In the genomic region with DNA sequence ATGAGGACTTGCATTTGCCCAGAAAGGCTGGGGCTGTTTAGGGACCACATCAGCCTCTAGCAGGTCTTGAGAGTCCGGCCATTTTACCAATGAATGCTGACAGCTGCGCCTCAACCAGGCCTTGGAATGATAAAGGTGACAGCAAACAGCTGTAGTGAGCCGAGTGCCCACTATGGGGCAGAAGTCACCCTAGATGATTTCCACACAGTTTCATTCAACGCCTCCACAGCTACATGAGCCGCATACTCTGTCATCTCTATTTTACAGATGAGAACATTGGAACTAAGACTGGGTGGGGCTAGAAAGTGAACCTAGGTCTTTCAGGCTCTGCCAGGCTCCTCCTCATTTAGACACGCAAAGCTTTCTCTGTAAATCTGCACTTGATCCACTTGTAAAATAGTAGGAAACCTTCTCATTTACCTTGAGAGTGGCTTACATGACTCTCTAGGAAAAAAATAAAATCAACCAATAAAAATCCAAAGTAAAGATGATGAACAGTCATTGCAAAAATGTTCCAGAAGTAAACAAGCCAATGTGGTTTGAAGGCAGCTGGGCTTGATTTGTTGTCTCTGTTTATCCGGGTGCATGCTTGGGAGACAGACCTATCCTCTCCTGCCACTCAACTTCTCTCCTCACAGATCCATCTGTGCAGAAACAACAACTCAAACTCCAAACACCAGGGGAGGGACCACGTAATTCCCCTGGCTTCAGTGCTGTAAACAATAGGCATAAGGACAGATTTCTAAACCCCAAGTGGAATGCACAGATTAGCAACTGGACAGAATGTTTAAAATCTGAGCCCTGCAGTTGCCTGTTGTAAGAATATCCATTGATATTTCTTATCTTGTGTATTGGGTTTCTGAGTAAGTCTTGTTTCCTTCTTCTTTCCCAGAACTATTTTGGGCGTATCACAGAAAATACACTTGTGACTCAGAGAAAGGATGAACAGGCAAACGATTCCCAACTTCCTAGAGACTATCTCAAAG, we compare ENCODE assay signal across 9 cellular contexts. TPM values are rescaled to one million over a fixed set of nuclear protein-coding genes. Genes with fewer than 3 reads are reported as not detected.
A peak's percentile ranks its signal among the peaks of the same experiment; 100 is the strongest.
DNase-seq lines count a peak whose midpoint lies in the region; ATAC-seq and TF ChIP-seq lines count a peak whose summit lies in the region.
"Had no signal": no experiment of that assay in that cellular context is flagged by ENCODE, and none has a peak within 500 bp of the region (broad histone marks: within the 10 kb centered on the region; RNA-seq: fewer than 3 reads in every experiment).

No MANE protein-coding gene starts in this region.

- DNase-seq in BJ (ENCODE audit: low read depth) (no peak), NCI-H1436 (lab: John Stamatoyannopoulos, UW) (peak; percentile 51), lung (ENCODE audit: low spot score) (peak; percentile 37)
- peak; percentile 63 for DNase-seq in stimulated activated CD8-positive, alpha-beta memory T cell treated with anti-CD3 and anti-CD28 coated beads, Interleukin-4, amount 100 ng/mL, for 48 hours

- CTCF ChIA-PET in BJ (lab: Yijun Ruan, JAX): interaction anchor here (0.6 to 1.6 kb wide), 5 partner anchors 10 to 317 kb away, joined by 3 read pairs; no protein-coding TSS in a partner anchor

- WGBS in lung, 2 donors: 46 to 69% methylated on average over 10 of the region's 10 CpGs

- H3K27me3 ChIP-seq in BJ (ENCODE audit: control insufficient read depth, insufficient read depth, low read length) (no peaks in the 10 kb centered on the region), lung (ENCODE audit: control insufficient read depth, insufficient read depth) (no peaks in the 10 kb centered on the region)

- ATAC-seq in GM19025 (IDR thresholded peaks at IDR 0.05; ENCODE audit: low read depth, unreplicated experiment): peak; percentile 74
- peak; percentile 79 for ATAC-seq in lung (ENCODE audit: insufficient read depth, low FRiP score)
- no peak for ATAC-seq in HG02623 (IDR thresholded peaks at IDR 0.05; ENCODE audit: unreplicated experiment)

- peaks cover 87% of the 10 kb centered on the region for H3K36me3 Mint-ChIP-seq in dendritic cell treated with granulocyte-macrophage colony-stimulating factor and Interleukin-4, amounts not matched to agents 40 ng/mL and 50 ng/mL, for 4 days (ENCODE audit: low read depth)

- H3K4me3 Mint-ChIP-seq in dendritic cell treated with granulocyte-macrophage colony-stimulating factor and Interleukin-4, amounts not matched to agents 40 ng/mL and 50 ng/mL, for 4 days: peak overlapping the region; percentile 57
- H3K4me3 Mint-ChIP-seq: IgD-negative memory B cell had no signal

- no peaks in the 10 kb centered on the region for H3K27me3 Mint-ChIP-seq in dendritic cell treated with granulocyte-macrophage colony-stimulating factor and Interleukin-4, amounts not matched to agents 40 ng/mL and 50 ng/mL, for 4 days
- H3K27me3 Mint-ChIP-seq: IgD-negative memory B cell had no signal

- H3K4me1 ChIP-seq in lung (ENCODE audit: control insufficient read depth in 2 of 2, insufficient read depth in 2 of 2, low read length in 2 of 2): peaks cover 0 to 6% of the 10 kb centered on the region in 2 donors

- no peak overlapping the region for H3K4me3 ChIP-seq in BJ (ENCODE audit: low read depth, low read length)
- H3K4me3 ChIP-seq in lung: no peak overlapping the region

- peaks cover 2% of the 10 kb centered on the region for H3K36me3 ChIP-seq in BJ (ENCODE audit: control insufficient read depth, insufficient read depth, low read length)
- peaks cover 3 to 14% of the 10 kb centered on the region in 2 donors for H3K36me3 ChIP-seq in lung (ENCODE audit: control insufficient read depth in 2 of 2, insufficient read depth in 2 of 2, low read length in 2 of 2)

- H3K4me1 Mint-ChIP-seq in dendritic cell treated with granulocyte-macrophage colony-stimulating factor and Interleukin-4, amounts not matched to agents 40 ng/mL and 50 ng/mL, for 4 days (ENCODE audit: low read depth): peaks cover 84% of the 10 kb centered on the region

- peak; percentile 53 for TF ChIP-seq CTCF in BJ (IDR thresholded peaks at IDR 0.05; ENCODE audit: insufficient read depth, low read depth, low read length)
- TF ChIP-seq CTCF in VCaP (conservative IDR thresholded peaks at IDR 0.05): peak; percentile 69
- TF ChIP-seq CTCF in lung (IDR thresholded peaks at IDR 0.05; ENCODE audit: control extremely low read depth, extremely low read depth): no peak

- no peaks in the 10 kb centered on the region for H3K9me3 ChIP-seq in lung (ENCODE audit: control insufficient read depth in 2 of 2, insufficient read depth in 1 of 2, low read length in 1 of 2)

- intact Hi-C loops in dendritic cell treated with granulocyte-macrophage colony-stimulating factor and Interleukin-4, amounts not matched to agents 40 ng/mL and 50 ng/mL, for 4 days (cut with micrococcal nuclease): loop anchor here (1.0 to 10.0 kb wide), 3 partner anchors 11 to 200 kb away; partner anchors contain the start of gene MYO1E

- peak overlapping the region; percentile 99 for H3K27ac Mint-ChIP-seq in dendritic cell treated with granulocyte-macrophage colony-stimulating factor and Interleukin-4, amounts not matched to agents 40 ng/mL and 50 ng/mL, for 4 days

- no peak overlapping the region; the same call in 1 of the 2 replicates for H3K27ac ChIP-seq in VCaP
- H3K27ac ChIP-seq in lung (ENCODE audit: low read depth in 1 of 2, low read length in 1 of 2): peak overlapping the region in 1 of 2 donors; percentile 60

- H3K9me3 Mint-ChIP-seq in dendritic cell treated with granulocyte-macrophage colony-stimulating factor and Interleukin-4, amounts not matched to agents 40 ng/mL and 50 ng/mL, for 4 days: no peaks in the 10 kb centered on the region
- H3K9me3 Mint-ChIP-seq: IgD-negative memory B cell had no signal

- POLR2A ChIA-PET in BJ (lab: Charles Lee): no interaction called here

RNA-seq across cellular contexts. Expression of gene LDHAL6B, which starts 31.5 kb away (rescaled TPM):
- polyA plus RNA-seq in BJ (2011; rRNA removed) (not detected in 2 replicates), lung (under 1 TPM in 1 of 2 donors, not detected in 1; 0.05 TPM)
- not detected in 2 replicates for polyA minus RNA-seq in BJ (2011; rRNA and poly(A)+ RNA removed)
- total RNA-seq in lung: not detected
- polyA plus RNA-seq: IgD-negative memory B cell had no signal
